ENCODE assay signal across 8 cellular contexts in the genomic region with DNA sequence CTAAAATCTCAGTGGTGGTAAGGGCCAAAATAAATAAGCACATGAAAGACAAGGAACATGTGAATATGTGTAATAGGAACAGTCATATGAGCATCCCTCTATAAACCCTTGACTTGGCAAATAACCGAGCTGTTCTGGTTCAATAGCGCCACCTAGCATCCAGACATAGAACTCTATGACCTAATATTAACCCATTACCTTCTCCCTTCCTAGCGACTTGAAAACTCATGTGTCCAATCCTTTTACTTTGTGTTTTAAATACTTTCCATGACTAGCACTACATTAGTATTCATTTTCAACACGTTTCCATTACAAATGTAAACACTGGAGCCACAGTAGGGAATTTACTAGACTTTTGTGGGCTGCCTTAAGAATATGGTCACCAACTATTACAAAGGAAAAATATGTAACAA.
A peak's percentile ranks its signal among the peaks of the same experiment; 100 is the strongest.
DNase-seq lines count a peak whose midpoint lies in the region; FAIRE-seq and TF ChIP-seq lines count a peak whose summit lies in the region.

No MANE protein-coding gene starts in this region.

- BruUV-seq in Calu3 (replicated peaks; lab: Mats Ljungman, UMichigan) (no TSS peak), PC-9 (replicated peaks; lab: Mats Ljungman, UMichigan) (no TSS peak)

- TF ChIP-seq CTCF in Calu3 (IDR thresholded peaks at IDR 0.05; ENCODE audit: unreplicated experiment) (no peak), PC-9 (conservative IDR thresholded peaks at IDR 0.05) (peak; percentile 75), choroid plexus epithelial cell (conservative IDR thresholded peaks at IDR 0.05; ENCODE audit: low read depth, low read length) (peak; percentile 80), neural crest cell (conservative IDR thresholded peaks at IDR 0.05) (peak; percentile 73)

- H3K9me3 ChIP-seq in PC-9 (ENCODE audit: insufficient read depth, low read depth) (no peaks in the 10 kb centered on the region), small intestine (ENCODE audit: control insufficient read depth, low read depth) (no peaks in the 10 kb centered on the region)

- no peak overlapping the region for H2AFZ ChIP-seq in PC-9

- no peaks in the 10 kb centered on the region for H3K36me3 Mint-ChIP-seq in Calu3 (ENCODE audit: insufficient read depth, unreplicated experiment)
- peaks cover 4% of the 10 kb centered on the region for H3K36me3 Mint-ChIP-seq in neural crest cell (ENCODE audit: low read depth)

- H3K9me3 Mint-ChIP-seq in Calu3 (ENCODE audit: low read depth, unreplicated experiment), result no peaks in the 10 kb centered on the region
- H3K9me3 Mint-ChIP-seq in neural crest cell, result peaks cover 6% of the 10 kb centered on the region

- POLR2A ChIA-PET in PC-9 (lab: Charles Lee; ENCODE audit: unreplicated experiment), result no interaction called here

- peaks cover 20% of the 10 kb centered on the region for H3K4me1 ChIP-seq in PC-9 (replicated peaks; ENCODE audit: insufficient read depth)
- no peaks in the 10 kb centered on the region for H3K4me1 ChIP-seq in small intestine (ENCODE audit: control insufficient read depth in 2 of 2, insufficient read depth in 1 of 2, low read depth in 1 of 2, low read length in 1 of 2)

- intact Hi-C loops in Calu3 (cut with micrococcal nuclease; ENCODE audit: unreplicated experiment), result no loop called here
- intact Hi-C loops in PC-9 (cut with micrococcal nuclease; ENCODE audit: unreplicated experiment), result loop anchor here (1.0 to 2.0 kb wide), 3 partner anchors 280 to 467 kb away; partner anchors contain the start of gene UST

- no peaks in the 10 kb centered on the region for H3K27me3 Mint-ChIP-seq in Calu3 (ENCODE audit: unreplicated experiment)
- H3K27me3 Mint-ChIP-seq in neural crest cell (ENCODE audit: low read depth), result no peaks in the 10 kb centered on the region

- H3K4me2 ChIP-seq in PC-9, result no peak overlapping the region

- H3F3A ChIP-seq in PC-9 (ENCODE audit: insufficient read depth, low read depth), result peaks cover 14% of the 10 kb centered on the region

- H3K27ac Mint-ChIP-seq in Calu3 (ENCODE audit: unreplicated experiment) (no peak overlapping the region), neural crest cell (ENCODE audit: unreplicated experiment) (no peak overlapping the region)

- no peak for FAIRE-seq in small intestine (lab: Jason Lieb, UNC)

- peaks cover 11% of the 10 kb centered on the region for H3K4me1 Mint-ChIP-seq in Calu3 (ENCODE audit: low read depth, unreplicated experiment)
- peaks cover 3% of the 10 kb centered on the region for H3K4me1 Mint-ChIP-seq in neural crest cell

- peak; percentile 36 for DNase-seq in Calu3
- DNase-seq in HuH-7 (ENCODE audit: low spot score), result peak; percentile 36
- DNase-seq in PC-9, result no peak
- DNase-seq in choroid plexus epithelial cell (ENCODE audit: low read depth), result peak; percentile 98
- peak; percentile 33 for DNase-seq in neural crest cell (ENCODE audit: low read depth, low spot score)
- DNase-seq in ureter (ENCODE audit: low spot score), result no peak
- no peak for DNase-seq in OCI-M2 (lab: John Stamatoyannopoulos, UW; ENCODE audit: unreplicated experiment)
- DNase-seq in small intestine, result no peak

- H3K36me3 ChIP-seq in PC-9 (ENCODE audit: low read depth), result no peaks in the 10 kb centered on the region
- no peaks in the 10 kb centered on the region for H3K36me3 ChIP-seq in small intestine (ENCODE audit: control insufficient read depth in 2 of 2, insufficient read depth in 2 of 2, low read length in 2 of 2)

- no peaks in the 10 kb centered on the region for H3K27me3 ChIP-seq in PC-9 (ENCODE audit: insufficient read depth, low read depth)
- H3K27me3 ChIP-seq in small intestine (ENCODE audit: control insufficient read depth in 2 of 2, insufficient read depth in 2 of 2, low read length in 2 of 2), result no peaks in the 10 kb centered on the region

- no peaks in the 10 kb centered on the region for H3K79me2 ChIP-seq in PC-9 (ENCODE audit: low read depth)

- H3K27ac ChIP-seq in PC-9 (no peak overlapping the region), small intestine (ENCODE audit: low read depth in 1 of 2, low read length in 1 of 2) (no peak overlapping the region)

- no peaks in the 10 kb centered on the region for H4K20me1 ChIP-seq in PC-9 (ENCODE audit: insufficient read depth)

- no peaks in the 10 kb centered on the region for H3K9me2 ChIP-seq in PC-9 (ENCODE audit: insufficient read depth)

- H3K4me3 Mint-ChIP-seq in Calu3 (ENCODE audit: low read depth, unreplicated experiment), result no peak overlapping the region
- H3K4me3 Mint-ChIP-seq in neural crest cell, result no peak overlapping the region

- CTCF ChIA-PET in Calu3 (lab: Charles Lee), result no interaction called here
- CTCF ChIA-PET in PC-9 (lab: Charles Lee), result interaction anchor here (0.7 kb wide), 1 partner anchor 466 kb away, joined by 3 read pairs; no protein-coding TSS in a partner anchor

- WGBS in small intestine, 3 donors, result 37 to 66% (median 54%) methylated on average over 4 of the region's 4 CpGs

- H3K4me3 ChIP-seq in PC-9, result no peak overlapping the region
- no peak overlapping the region for H3K4me3 ChIP-seq in choroid plexus epithelial cell (ENCODE audit: low read depth, low read length)
- H3K4me3 ChIP-seq in small intestine (ENCODE audit: low read depth in 1 of 2, low read length in 2 of 2), result no peak overlapping the region

Comparison
In these comparisons a context has a peak if more than half of its experiments do, and no peak if none do; other contexts are left out.
1. DNase-seq: peak in Calu3 (single experiment), HuH-7 (single experiment), choroid plexus epithelial cell (single experiment) and neural crest cell (single experiment); none in PC-9 (0 of 2), ureter (single experiment), OCI-M2 (single experiment) and small intestine (single experiment).